9 cellular contexts compared by ENCODE assay signal in the genomic region with DNA sequence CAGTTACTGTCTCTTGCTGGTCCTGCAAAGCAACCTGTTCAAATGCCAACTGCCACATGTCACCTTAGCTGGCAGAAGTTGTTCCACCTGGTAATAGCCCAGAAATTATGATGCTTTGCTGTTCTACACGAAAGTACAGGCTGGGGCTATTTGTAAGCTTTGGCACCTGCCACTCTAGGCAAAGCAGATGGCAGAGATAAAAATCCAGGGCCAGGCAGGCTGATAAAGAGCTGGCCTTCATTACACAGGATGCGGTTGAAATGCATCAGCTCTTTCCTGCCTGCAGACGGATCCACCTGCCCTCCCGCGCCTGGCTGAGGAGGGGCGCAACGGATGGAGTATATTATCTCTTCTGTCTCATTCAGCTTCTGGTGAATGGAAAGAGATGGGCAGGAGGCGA. TPM values are rescaled to one million over a fixed set of nuclear protein-coding genes. Genes with fewer than 3 reads are reported as not detected.
DNase-seq lines count a peak whose midpoint lies in the region; ATAC-seq and TF ChIP-seq lines count a peak whose summit lies in the region.
"Had no signal": no experiment of that assay in that cellular context is flagged by ENCODE, and none has a peak within 500 bp of the region (broad histone marks: within the 10 kb centered on the region; RNA-seq: fewer than 3 reads in every experiment).

No MANE protein-coding gene starts in this region.

- no peak overlapping the region for H3K4me3 ChIP-seq in foreskin fibroblast (ENCODE audit: low read depth in 1 of 2, low read length in 2 of 2)
- H3K4me3 ChIP-seq in lower lobe of right lung: no peak overlapping the region
- H3K4me3 ChIP-seq: left ventricle myocardium inferior had no signal

- H3K36me3 Mint-ChIP-seq in activated naive CD8-positive, alpha-beta T cell treated with anti-CD3 and anti-CD28 coated beads, Interleukin-2, amount 50 U/mL, for 24 hours (ENCODE audit: low read depth): peaks cover 5% of the 10 kb centered on the region
- H3K36me3 Mint-ChIP-seq in stimulated activated naive B cell treated with anti-CD40 and anti-IgM and Interleukin-4, amounts not matched to agents 10 μg/mL and 1 μg/mL and 100 μg/mL, for 72 hours: peaks cover 0 to 4% of the 10 kb centered on the region in 2 donors

- H3K4me1 Mint-ChIP-seq in activated naive CD8-positive, alpha-beta T cell treated with anti-CD3 and anti-CD28 coated beads, Interleukin-2, amount 50 U/mL, for 24 hours: peaks cover 95% of the 10 kb centered on the region
- H3K4me1 Mint-ChIP-seq in stimulated activated naive B cell treated with anti-CD40 and anti-IgM and Interleukin-4, amounts not matched to agents 10 μg/mL and 1 μg/mL and 100 μg/mL, for 72 hours: peaks cover 31 to 71% of the 10 kb centered on the region in 2 donors

- no peak for TF ChIP-seq CTCF in foreskin fibroblast (IDR thresholded peaks at IDR 0.05; ENCODE audit: low read depth, low read length)
- TF ChIP-seq CTCF in lower lobe of right lung (IDR thresholded peaks at IDR 0.05): no peak

- peaks cover 4% of the 10 kb centered on the region for H3K9me3 ChIP-seq in lower lobe of right lung

- H3K9me3 Mint-ChIP-seq in activated naive CD8-positive, alpha-beta T cell treated with anti-CD3 and anti-CD28 coated beads, Interleukin-2, amount 50 U/mL, for 24 hours: peaks cover 13% of the 10 kb centered on the region
- H3K9me3 Mint-ChIP-seq in stimulated activated naive B cell treated with anti-CD40 and anti-IgM and Interleukin-4, amounts not matched to agents 10 μg/mL and 1 μg/mL and 100 μg/mL, for 72 hours: peaks cover 0 to 4% of the 10 kb centered on the region in 2 donors

- peak; percentile 87 for DNase-seq in NCI-H1105 treated with DMSO at 0.1 percent for 48 hours (lab: John Stamatoyannopoulos, UW)
- DNase-seq in UCSD-AML1 (lab: John Stamatoyannopoulos, UW; ENCODE audit: unreplicated experiment): peak; percentile 43
- peak; percentile 47 for DNase-seq in activated naive CD8-positive, alpha-beta T cell treated with anti-CD3 and anti-CD28 coated beads, Interleukin-2, amount 50 U/mL, for 24 hours
- peak; percentile 29 for DNase-seq in stimulated activated naive B cell treated with anti-CD40 and anti-IgM and Interleukin-4, amounts not matched to agents 10 μg/mL and 1 μg/mL and 100 μg/mL, for 72 hours
- no peak for DNase-seq in SIG-M5 treated with dmso at 0.1 percent for 504 hours (lab: John Stamatoyannopoulos, UW; ENCODE audit: unreplicated experiment)
- no peak for DNase-seq in foreskin fibroblast
- no peak for DNase-seq in NCI-H2081 treated with DMSO at 0.1 percent for 48 hours (lab: John Stamatoyannopoulos, UW)
- DNase-seq in lower lobe of right lung: no peak
- DNase-seq: left ventricle myocardium inferior had no signal

- H3K27me3 Mint-ChIP-seq in activated naive CD8-positive, alpha-beta T cell treated with anti-CD3 and anti-CD28 coated beads, Interleukin-2, amount 50 U/mL, for 24 hours: no peaks in the 10 kb centered on the region
- no peaks in the 10 kb centered on the region for H3K27me3 Mint-ChIP-seq in stimulated activated naive B cell treated with anti-CD40 and anti-IgM and Interleukin-4, amounts not matched to agents 10 μg/mL and 1 μg/mL and 100 μg/mL, for 72 hours

- ATAC-seq in activated naive CD8-positive, alpha-beta T cell treated with anti-CD3 and anti-CD28 coated beads, Interleukin-2, amount 50 U/mL, for 24 hours: peak; percentile 18
- ATAC-seq in stimulated activated naive B cell treated with anti-CD40 and anti-IgM and Interleukin-4, amounts not matched to agents 10 μg/mL and 1 μg/mL and 100 μg/mL, for 72 hours (replicated peaks): peak; percentile 76 to 84
- ATAC-seq in lower lobe of right lung: no peak

- no peak overlapping the region for H3K27ac ChIP-seq in lower lobe of right lung
- H3K27ac ChIP-seq: left ventricle myocardium inferior had no signal

- no peaks in the 10 kb centered on the region for H3K36me3 ChIP-seq in lower lobe of right lung
- H3K36me3 ChIP-seq: left ventricle myocardium inferior had no signal

- intact Hi-C loops in lower lobe of right lung (cut with DNase I): no loop called here

- H3K4me3 Mint-ChIP-seq in activated naive CD8-positive, alpha-beta T cell treated with anti-CD3 and anti-CD28 coated beads, Interleukin-2, amount 50 U/mL, for 24 hours: no peak overlapping the region
- peak overlapping the region in 1 of 2 donors; percentile 11 for H3K4me3 Mint-ChIP-seq in stimulated activated naive B cell treated with anti-CD40 and anti-IgM and Interleukin-4, amounts not matched to agents 10 μg/mL and 1 μg/mL and 100 μg/mL, for 72 hours

- H3K27ac Mint-ChIP-seq in activated naive CD8-positive, alpha-beta T cell treated with anti-CD3 and anti-CD28 coated beads, Interleukin-2, amount 50 U/mL, for 24 hours: peak overlapping the region; percentile 76
- H3K27ac Mint-ChIP-seq in stimulated activated naive B cell treated with anti-CD40 and anti-IgM and Interleukin-4, amounts not matched to agents 10 μg/mL and 1 μg/mL and 100 μg/mL, for 72 hours: peak overlapping the region; percentile 60

- no peaks in the 10 kb centered on the region for H3K4me1 ChIP-seq in lower lobe of right lung
- H3K4me1 ChIP-seq: left ventricle myocardium inferior had no signal

- H3K27me3 ChIP-seq in lower lobe of right lung (ENCODE audit: low read depth): no peaks in the 10 kb centered on the region

RNA-seq across cellular contexts. Expression of a gene that starts 29.3 kb away (rescaled TPM):
- 8.6 TPM for total RNA-seq in lower lobe of right lung

Comparison
In these comparisons a context has a peak if more than half of its experiments do, and no peak if none do; other contexts are left out.
1. DNase-seq: peak in NCI-H1105 treated with DMSO at 0.1 percent for 48 hours (single experiment), UCSD-AML1 (single experiment), activated naive CD8-positive, alpha-beta T cell treated with anti-CD3 and anti-CD28 coated beads, Interleukin-2, amount 50 U/mL, for 24 hours (single experiment) and stimulated activated naive B cell treated with anti-CD40 and anti-IgM and Interleukin-4, amounts not matched to agents 10 μg/mL and 1 μg/mL and 100 μg/mL, for 72 hours (single experiment); none in SIG-M5 treated with dmso at 0.1 percent for 504 hours (single experiment), foreskin fibroblast (0 of 2), NCI-H2081 treated with DMSO at 0.1 percent for 48 hours (single experiment) and lower lobe of right lung (single experiment).
2. ATAC-seq: peak in activated naive CD8-positive, alpha-beta T cell treated with anti-CD3 and anti-CD28 coated beads, Interleukin-2, amount 50 U/mL, for 24 hours (single experiment) and stimulated activated naive B cell treated with anti-CD40 and anti-IgM and Interleukin-4, amounts not matched to agents 10 μg/mL and 1 μg/mL and 100 μg/mL, for 72 hours (2 of 2); none in lower lobe of right lung (0 of 2).